Comparison of ENCODE assay signal across 9 cellular contexts in the genomic region with DNA sequence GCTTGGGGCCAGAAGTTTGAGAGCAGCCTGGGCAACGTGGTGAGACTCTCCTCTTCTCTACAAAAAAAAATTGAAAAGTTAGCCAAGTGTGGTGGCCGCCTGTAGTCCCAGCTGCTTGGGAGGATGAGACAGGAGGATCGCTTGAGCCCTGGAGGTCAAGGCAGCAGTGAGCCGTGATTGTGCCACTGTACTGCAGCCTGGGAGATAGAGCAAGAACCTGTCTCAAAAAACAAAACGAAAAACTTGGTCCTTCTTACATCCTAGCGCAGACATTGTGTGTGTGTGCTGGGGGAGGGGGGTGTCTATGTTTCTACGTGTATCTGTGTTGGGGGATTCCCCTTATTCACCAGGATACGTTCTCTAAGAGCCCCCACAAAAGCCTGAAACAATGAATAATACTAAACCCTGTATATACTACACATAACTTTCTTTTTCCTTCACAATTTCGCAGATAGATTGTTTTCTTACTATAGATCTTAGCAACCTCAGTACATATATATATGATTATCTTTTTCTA. TPM values are rescaled to one million over a fixed set of nuclear protein-coding genes. Genes with fewer than 3 reads are reported as not detected.
DNase-seq lines count a peak whose midpoint lies in the region; TF ChIP-seq lines count a peak whose summit lies in the region.
"Had no signal": no experiment of that assay in that cellular context is flagged by ENCODE, and none has a peak within 500 bp of the region (broad histone marks: within the 10 kb centered on the region; RNA-seq: fewer than 3 reads in every experiment).

No MANE protein-coding gene starts in this region.

- peaks cover 55% of the 10 kb centered on the region for H3K36me3 Mint-ChIP-seq in Calu3 (ENCODE audit: insufficient read depth, unreplicated experiment)

- BruUV-seq in Calu3 (replicated peaks; lab: Mats Ljungman, UMichigan): TSS peak; percentile 33

- H3K27ac ChIP-seq in WERI-Rb-1 (no peak overlapping the region; the same call in 1 of the 2 replicates), rectal smooth muscle tissue (ENCODE audit: low read depth, low read length) (peak overlapping the region; percentile 87)

- peak overlapping the region; percentile 53; the same call in 1 of the 2 replicates for H3K4me3 ChIP-seq in WERI-Rb-1 (ENCODE audit: low read depth, low read length)
- peak overlapping the region; percentile 57 for H3K4me3 ChIP-seq in fibroblast of the aortic adventitia (ENCODE audit: low read depth, low read length)
- H3K4me3 ChIP-seq in rectal smooth muscle tissue (ENCODE audit: low read length): peak overlapping the region; percentile 60

- DNase-seq in Calu3: no peak
- no peak for DNase-seq in WERI-Rb-1
- no peak for DNase-seq in fibroblast of the aortic adventitia (ENCODE audit: low read depth)
- no peak for DNase-seq in dermis blood vessel endothelial cell
- no peak for DNase-seq in dedifferentiated amniotic fluid mesenchymal stem cell (ENCODE audit: extremely low spot score)
- no peak for DNase-seq in GF-D8 (lab: John Stamatoyannopoulos, UW)
- DNase-seq in NCI-H345 (lab: John Stamatoyannopoulos, UW): no peak
- DNase-seq: NCI-H446 had no signal

- peaks cover 10% of the 10 kb centered on the region for H3K4me1 ChIP-seq in rectal smooth muscle tissue (ENCODE audit: control insufficient read depth, insufficient read depth, low read length)

- intact Hi-C loops in Calu3 (cut with micrococcal nuclease; ENCODE audit: unreplicated experiment): loop anchor here (5.0 kb wide), 1 partner anchor 35 kb away; a partner anchor contains a TSS

- no peaks in the 10 kb centered on the region for H3K36me3 ChIP-seq in WERI-Rb-1
- no peaks in the 10 kb centered on the region for H3K36me3 ChIP-seq in rectal smooth muscle tissue (ENCODE audit: control insufficient read depth, insufficient read depth, low read length)

- H3K27me3 ChIP-seq in WERI-Rb-1 (ENCODE audit: insufficient read depth, low read depth, severe bottlenecking) (no peaks in the 10 kb centered on the region), rectal smooth muscle tissue (ENCODE audit: control insufficient read depth, insufficient read depth, low read length) (no peaks in the 10 kb centered on the region)

- TF ChIP-seq CTCF in Calu3 (IDR thresholded peaks at IDR 0.05; ENCODE audit: unreplicated experiment) (no peak), WERI-Rb-1 (IDR thresholded peaks at IDR 0.05; ENCODE audit: low read depth, low read length) (no peak), fibroblast of the aortic adventitia (IDR thresholded peaks at IDR 0.05; ENCODE audit: insufficient read depth, low read length) (no peak)

- CTCF ChIA-PET in Calu3 (lab: Charles Lee): interaction anchor here (1.2 kb wide), 3 partner anchors 23 to 204 kb away, joined by 3 to 9 read pairs (median 8); no protein-coding TSS in a partner anchor

- H3K9me3 Mint-ChIP-seq in Calu3 (ENCODE audit: low read depth, unreplicated experiment): no peaks in the 10 kb centered on the region

- no peak overlapping the region for H3K9ac ChIP-seq in rectal smooth muscle tissue (ENCODE audit: low read length)

- peak overlapping the region; percentile 74 for H3K27ac Mint-ChIP-seq in Calu3 (ENCODE audit: unreplicated experiment)

- peak overlapping the region; percentile 57 for H3K4me3 Mint-ChIP-seq in Calu3 (ENCODE audit: low read depth, unreplicated experiment)

- H3K27me3 Mint-ChIP-seq in Calu3 (ENCODE audit: unreplicated experiment): no peaks in the 10 kb centered on the region

- H3K9me3 ChIP-seq in WERI-Rb-1 (ENCODE audit: severe bottlenecking): no peaks in the 10 kb centered on the region

- H3K4me1 Mint-ChIP-seq in Calu3 (ENCODE audit: low read depth, unreplicated experiment): peaks cover 39% of the 10 kb centered on the region

RNA-seq across cellular contexts. Expression of a gene that starts 7.9 kb away (rescaled TPM):
- total RNA-seq in Calu3 (2022): 107 and 118 TPM in 2 replicates
- total RNA-seq in fibroblast of the aortic adventitia (ENCODE audit: low replicate concordance): 121 and 305 TPM in 2 replicates
- 11.2 and 90.9 TPM in 2 replicates for total RNA-seq in dermis blood vessel endothelial cell

RNA-seq across cellular contexts. Expression of a gene that starts 33.9 kb away (rescaled TPM):
- 4.9 and 8.9 TPM in 2 replicates for total RNA-seq in Calu3 (2022)
- total RNA-seq in fibroblast of the aortic adventitia (ENCODE audit: low replicate concordance): 0.45 TPM in 1 of 2 replicates, not detected in the other
- 0.68 and 0.88 TPM in 2 replicates for total RNA-seq in dermis blood vessel endothelial cell

RNA-seq across cellular contexts. Expression of a gene that starts 37.2 kb away (rescaled TPM):
- 320 and 370 TPM in 2 replicates for total RNA-seq in Calu3 (2022)
- total RNA-seq in fibroblast of the aortic adventitia (ENCODE audit: low replicate concordance): 98.4 and 108 TPM in 2 replicates
- total RNA-seq in dermis blood vessel endothelial cell: 63.3 and 171 TPM in 2 replicates
